ENCODE assay signal across 11 cellular contexts in the genomic region with DNA sequence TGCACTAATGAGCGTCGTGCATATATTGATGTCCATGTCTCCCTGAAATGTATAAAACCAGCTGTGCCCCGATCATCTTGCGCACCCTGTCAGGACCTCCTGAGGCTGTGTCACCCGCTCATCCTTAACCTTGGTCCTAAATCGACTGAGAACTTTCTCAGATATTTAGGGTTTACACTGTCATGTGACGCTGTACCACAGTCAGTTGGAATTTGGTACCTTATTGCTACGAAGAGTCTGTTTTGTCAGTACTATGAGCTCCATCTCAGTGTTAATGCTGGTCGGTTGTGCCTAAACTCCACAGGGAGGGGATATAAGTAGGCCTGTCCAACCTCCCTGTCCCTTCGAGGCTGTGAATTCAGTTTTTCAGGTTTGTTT. TPM values are rescaled to one million over a fixed set of nuclear protein-coding genes. Genes with fewer than 3 reads are reported as not detected.
DNase-seq lines count a peak whose midpoint lies in the region; TF ChIP-seq lines count a peak whose summit lies in the region.
"Had no signal": no experiment of that assay in that cellular context is flagged by ENCODE, and none has a peak within 500 bp of the region (broad histone marks: within the 10 kb centered on the region; RNA-seq: fewer than 3 reads in every experiment).

No MANE protein-coding gene starts in this region.

- peaks cover 52% of the 10 kb centered on the region for H3K4me1 Mint-ChIP-seq in activated naive CD4-positive, alpha-beta T cell treated with anti-CD3 and anti-CD28 coated beads, Interleukin-2, amount 10 ng/mL, durations not matched to agents 7 days and 5 days

- peaks cover 5% of the 10 kb centered on the region for H3F3A ChIP-seq in smooth muscle cell (ENCODE audit: low read depth)

- peak overlapping the region; percentile 38 for H3K4me3 ChIP-seq in iPS-18a (ENCODE audit: low read length)
- H3K4me3 ChIP-seq in subcutaneous abdominal adipose tissue (ENCODE audit: low read depth in 1 of 5, low read length in 5 of 5), result no peak overlapping the region
- H3K4me3 ChIP-seq in smooth muscle cell, result no peak overlapping the region

- H3K36me3 ChIP-seq in iPS-18a (ENCODE audit: control insufficient read depth, low read depth, low read length), result no peaks in the 10 kb centered on the region
- H3K36me3 ChIP-seq in subcutaneous abdominal adipose tissue (ENCODE audit: control insufficient read depth in 5 of 5, insufficient read depth in 5 of 5, low read length in 5 of 5), result no peaks in the 10 kb centered on the region
- H3K36me3 ChIP-seq in smooth muscle cell (ENCODE audit: low read depth), result no peaks in the 10 kb centered on the region

- TF ChIP-seq CTCF in smooth muscle cell (IDR thresholded peaks at IDR 0.05; ENCODE audit: borderline replicate concordance, insufficient read depth, poor library complexity, severe bottlenecking), result no peak

- H3K79me2 ChIP-seq in smooth muscle cell (ENCODE audit: low read depth), result peaks cover 13% of the 10 kb centered on the region

- no peaks in the 10 kb centered on the region for H3K27me3 ChIP-seq in iPS-18a (ENCODE audit: control insufficient read depth, insufficient read depth, low read length)
- H3K27me3 ChIP-seq in subcutaneous abdominal adipose tissue (ENCODE audit: control insufficient read depth in 5 of 5, insufficient read depth in 4 of 5, low read length in 5 of 5), result no peaks in the 10 kb centered on the region
- no peaks in the 10 kb centered on the region for H3K27me3 ChIP-seq in smooth muscle cell (ENCODE audit: low read depth)

- WGBS in smooth muscle cell (ENCODE audit: low lambda C conversion rate), result 85% methylated on average over 10 of the region's 10 CpGs

- H3K4me1 ChIP-seq in iPS-18a (ENCODE audit: control insufficient read depth, low read depth, low read length), result peaks cover 22% of the 10 kb centered on the region
- H3K4me1 ChIP-seq in subcutaneous abdominal adipose tissue (ENCODE audit: control insufficient read depth in 5 of 5, insufficient read depth in 5 of 5, low read length in 5 of 5), result peaks cover 0 to 33% (median 31%) of the 10 kb centered on the region in 5 donors
- peaks cover 24% of the 10 kb centered on the region for H3K4me1 ChIP-seq in smooth muscle cell (ENCODE audit: low read depth)

- CTCF ChIA-PET in activated naive CD4-positive, alpha-beta T cell treated with anti-CD3 and anti-CD28 coated beads, Interleukin-2, amount 10 ng/mL, durations not matched to agents 7 days and 5 days (lab: Charles Lee), result interaction anchor here (0.6 to 5.3 kb wide), 17 partner anchors 11 to 147 kb away, joined by 3 to 43 read pairs (median 5); a partner anchor contains a TSS

- H2AFZ ChIP-seq in smooth muscle cell (ENCODE audit: low read depth), result no peak overlapping the region

- peak overlapping the region; percentile 6 for H3K4me3 Mint-ChIP-seq in activated naive CD4-positive, alpha-beta T cell treated with anti-CD3 and anti-CD28 coated beads, Interleukin-2, amount 10 ng/mL, durations not matched to agents 7 days and 5 days

- H3K4me2 ChIP-seq in smooth muscle cell, result no peak overlapping the region

- no peaks in the 10 kb centered on the region for H4K20me1 ChIP-seq in smooth muscle cell (ENCODE audit: low read depth)

- H3K9ac ChIP-seq in iPS-18a (ENCODE audit: low read length), result peak overlapping the region; percentile 0
- peak overlapping the region in 1 of 5 donors; percentile 31 for H3K9ac ChIP-seq in subcutaneous abdominal adipose tissue (ENCODE audit: low read length in 5 of 5)
- H3K9ac ChIP-seq in smooth muscle cell (ENCODE audit: low read depth), result no peak overlapping the region

- H3K27me3 Mint-ChIP-seq in activated naive CD4-positive, alpha-beta T cell treated with anti-CD3 and anti-CD28 coated beads, Interleukin-2, amount 10 ng/mL, durations not matched to agents 7 days and 5 days, result peaks cover 26% of the 10 kb centered on the region

- H3K9me3 ChIP-seq in iPS-18a (ENCODE audit: control insufficient read depth, low read depth, low read length) (no peaks in the 10 kb centered on the region), subcutaneous abdominal adipose tissue (ENCODE audit: control insufficient read depth in 5 of 5, low read length in 5 of 5) (no peaks in the 10 kb centered on the region), smooth muscle cell (replicated peaks; ENCODE audit: low read depth) (no peaks in the 10 kb centered on the region)

- H3K36me3 Mint-ChIP-seq in activated naive CD4-positive, alpha-beta T cell treated with anti-CD3 and anti-CD28 coated beads, Interleukin-2, amount 10 ng/mL, durations not matched to agents 7 days and 5 days, result peaks cover 13% of the 10 kb centered on the region

- DNase-seq in activated naive CD4-positive, alpha-beta T cell treated with anti-CD3 and anti-CD28 coated beads, Interleukin-2, amount 10 ng/mL, durations not matched to agents 7 days and 5 days, result no peak
- no peak for DNase-seq in activated naive CD4-positive, alpha-beta T cell treated with Interleukin-2 at 50 U/mL for 16 hours
- no peak for DNase-seq in activated CD4-positive, CD25-positive, alpha-beta regulatory T cell (lab: John Stamatoyannopoulos, UW)
- no peak for DNase-seq in smooth muscle cell (lab: John Stamatoyannopoulos, UW; ENCODE audit: unreplicated experiment)
- DNase-seq: activated CD8-positive, alpha-beta memory T cell treated with anti-CD3 and anti-CD28 coated beads, Interleukin-2, amount 50 U/mL, for 48 hours; DMS79; Karpas-422 had no signal

- H3K27ac ChIP-seq in iPS-18a (ENCODE audit: low read length) (peak overlapping the region; percentile 28), subcutaneous abdominal adipose tissue (ENCODE audit: low read depth, low read length) (peak overlapping the region; percentile 74), smooth muscle cell (ENCODE audit: low read depth) (no peak overlapping the region)
- H3K27ac ChIP-seq: epithelial cell of prostate had no signal

- peak overlapping the region; percentile 6 for H3K27ac Mint-ChIP-seq in activated naive CD4-positive, alpha-beta T cell treated with anti-CD3 and anti-CD28 coated beads, Interleukin-2, amount 10 ng/mL, durations not matched to agents 7 days and 5 days

- no peaks in the 10 kb centered on the region for H3K9me3 Mint-ChIP-seq in activated naive CD4-positive, alpha-beta T cell treated with anti-CD3 and anti-CD28 coated beads, Interleukin-2, amount 10 ng/mL, durations not matched to agents 7 days and 5 days

RNA-seq across cellular contexts. Expression of a gene that starts 1.8 kb away (rescaled TPM):
- total RNA-seq in smooth muscle cell, result 210 and 211 TPM in 2 replicates
- 1,227 and 1,486 TPM in 2 replicates for polyA plus RNA-seq in smooth muscle cell

RNA-seq across cellular contexts. Expression of a gene that starts 6.5 kb away (rescaled TPM):
- total RNA-seq in smooth muscle cell, result not detected in 2 replicates
- not detected in 2 replicates for polyA plus RNA-seq in smooth muscle cell
- total RNA-seq: myocyte had no signal

RNA-seq across cellular contexts. Expression of a gene that starts 8.0 kb away (rescaled TPM):
- 355 TPM in 2 replicates for total RNA-seq in smooth muscle cell
- 599 and 726 TPM in 2 replicates for polyA plus RNA-seq in smooth muscle cell

RNA-seq across cellular contexts. Expression of a gene that starts 14.8 kb away (rescaled TPM):
- total RNA-seq in smooth muscle cell, result 392 and 393 TPM in 2 replicates
- polyA plus RNA-seq in smooth muscle cell, result 3,295 and 4,132 TPM in 2 replicates

RNA-seq across cellular contexts. Expression of a gene that starts 16.9 kb away (rescaled TPM):
- 8.6 and 18.2 TPM in 2 replicates for total RNA-seq in smooth muscle cell
- 16.6 and 24.3 TPM in 2 replicates for polyA plus RNA-seq in smooth muscle cell
